ENCODE assay signal across 1 cellular context in the genomic region with DNA sequence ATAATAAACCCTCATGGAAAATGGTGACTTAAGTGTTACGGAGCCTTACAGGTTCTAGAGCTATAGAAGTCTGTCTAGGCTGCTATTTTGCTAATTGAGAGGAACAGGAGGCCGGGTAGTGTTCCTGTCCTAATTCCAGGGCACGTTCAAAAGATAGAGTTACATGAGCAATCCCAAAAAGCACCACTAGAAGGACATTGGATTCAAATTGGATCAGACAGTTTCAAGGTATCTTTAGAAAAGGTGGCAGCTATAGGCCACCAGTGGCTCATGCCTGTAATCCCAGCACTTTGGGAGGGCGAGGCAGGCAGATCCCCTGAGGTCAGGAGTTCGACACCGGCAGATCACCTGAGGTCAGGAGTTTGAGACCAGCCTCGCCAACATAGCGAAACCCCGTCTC.
TF ChIP-seq lines count a peak whose summit lies in the region.

No MANE protein-coding gene starts in this region.

TF ChIP-seq in SK-N-SH, 30 proteins besides CTCF, POLR2A, EP300 and RAD21 (continued from another document):
- TF ChIP-seq, protein P1, sequence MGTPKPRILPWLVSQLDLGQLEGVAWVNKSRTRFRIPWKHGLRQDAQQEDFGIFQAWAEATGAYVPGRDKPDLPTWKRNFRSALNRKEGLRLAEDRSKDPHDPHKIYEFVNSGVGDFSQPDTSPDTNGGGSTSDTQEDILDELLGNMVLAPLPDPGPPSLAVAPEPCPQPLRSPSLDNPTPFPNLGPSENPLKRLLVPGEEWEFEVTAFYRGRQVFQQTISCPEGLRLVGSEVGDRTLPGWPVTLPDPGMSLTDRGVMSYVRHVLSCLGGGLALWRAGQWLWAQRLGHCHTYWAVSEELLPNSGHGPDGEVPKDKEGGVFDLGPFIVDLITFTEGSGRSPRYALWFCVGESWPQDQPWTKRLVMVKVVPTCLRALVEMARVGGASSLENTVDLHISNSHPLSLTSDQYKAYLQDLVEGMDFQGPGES (IDR thresholded peaks at IDR 0.05; ENCODE audit: low read depth, low read length) = no peak
- TF ChIP-seq TCF12 (IDR thresholded peaks at IDR 0.05) = no peak
- no peak for TF ChIP-seq POLR2AphosphoS5 (IDR thresholded peaks at IDR 0.05; ENCODE audit: low read depth, low read length)
TF ChIP-seq in SK-N-SH: peak in this region for 0.
